ENCODE assay signal across 15 cellular contexts in genomic region chr15:80669599-80670273, GRCh38. TPM values are rescaled to one million over a fixed set of nuclear protein-coding genes. Genes with fewer than 3 reads are reported as not detected.
DNase-seq lines count a peak whose midpoint lies in the region; ATAC-seq and TF ChIP-seq lines count a peak whose summit lies in the region.
"Had no signal": no experiment of that assay in that cellular context is flagged by ENCODE, and none has a peak within 500 bp of the region (broad histone marks: within the 10 kb centered on the region; RNA-seq: fewer than 3 reads in every experiment).

No MANE protein-coding gene starts in this region.

- no peak for TF ChIP-seq CTCF in AG04450 (IDR thresholded peaks at IDR 0.05; ENCODE audit: low read depth, low read length)
- no peak for TF ChIP-seq CTCF in esophagus squamous epithelium (IDR thresholded peaks at IDR 0.05)

- TF ChIP-seq POLR2A in esophagus squamous epithelium (IDR thresholded peaks at IDR 0.05), result no peak

- intact Hi-C loops in esophagus squamous epithelium (cut with DNase I), result no loop called here

- H3K27me3 ChIP-seq in AG04450 (ENCODE audit: control insufficient read depth, insufficient read depth, low read length) (no peaks in the 10 kb centered on the region), esophagus squamous epithelium (no peaks in the 10 kb centered on the region)
- H3K27me3 ChIP-seq: neutrophil had no signal

- ATAC-seq in GM19395 (IDR thresholded peaks at IDR 0.05; ENCODE audit: unreplicated experiment), result peak; percentile 54
- ATAC-seq: activated T-cell treated with anti-CD3 and anti-CD28 coated beads, Interleukin-2, amount 50 U/mL, for 4 hours; Right ventricle myocardium inferior; stimulated activated naive CD8-positive, alpha-beta T cell treated with anti-CD3 and anti-CD28 coated beads, Interleukin-15, amount 100 ng/mL, for 72 hours had no signal

- H3K4me3 ChIP-seq in AG04450 (ENCODE audit: low read depth, low read length) (no peak overlapping the region), esophagus squamous epithelium (no peak overlapping the region)

- H3K9me3 ChIP-seq in AG04450 (ENCODE audit: control insufficient read depth, insufficient read depth, low read length) (peaks cover 6% of the 10 kb centered on the region), esophagus squamous epithelium (no peaks in the 10 kb centered on the region)
- H3K9me3 ChIP-seq: neutrophil had no signal

- H3K36me3 ChIP-seq in esophagus squamous epithelium, result no peaks in the 10 kb centered on the region
- H3K36me3 ChIP-seq: neutrophil had no signal

- no peak overlapping the region for H3K27ac ChIP-seq in AG04450 (ENCODE audit: low read depth, low read length)
- H3K27ac ChIP-seq in esophagus squamous epithelium, result peak overlapping the region in 3 of 4 donors; percentile 44 to 56 (median 54)
- H3K27ac ChIP-seq: neutrophil had no signal

- H3K4me1 ChIP-seq in esophagus squamous epithelium, result peaks cover 0 to 33% (median 9%) of the 10 kb centered on the region in 3 donors

- CTCF ChIA-PET in AG04450 (lab: Charles Lee), result interaction anchor here (0.7 to 1.6 kb wide), 4 partner anchors 9 to 213 kb away, joined by 3 to 5 read pairs (median 4); partner anchors contain the start of gene CEMIP

- POLR2A ChIA-PET in AG04450 (lab: Yijun Ruan, JAX), result interaction anchor here (1.0 kb wide), 1 partner anchor 110 kb away, joined by 3 read pairs; the partner anchor contains the start of gene CEMIP

- 55 to 62% methylated on average over 2 of the region's 2 CpGs for WGBS in esophagus squamous epithelium, 2 donors

- peak; percentile 27 for DNase-seq in AG04450 (ENCODE audit: low read depth, low spot score)
- DNase-seq in M059J (ENCODE audit: low read depth), result peak; percentile 34
- no peak for DNase-seq in esophagus squamous epithelium (lab: John Stamatoyannopoulos, UW)
- no peak for DNase-seq in NCI-H345 treated with DMSO at 0.1 percent for 48 hours (lab: John Stamatoyannopoulos, UW; ENCODE audit: unreplicated experiment)
- no peak for DNase-seq in GM19240 (ENCODE audit: insufficient read length, low spot score)
- no peak for DNase-seq in SHP77 (lab: John Stamatoyannopoulos, UW)
- no peak for DNase-seq in GF-D8 (lab: John Stamatoyannopoulos, UW)
- DNase-seq: activated CD4-positive, alpha-beta T cell treated with anti-CD3 and anti-CD28 coated beads for 48 hours; activated T-cell treated with anti-CD3 and anti-CD28 coated beads, Interleukin-2, amount 50 U/mL, for 4 hours; NCI-H146; NCI-H524 treated with DMSO at 0.1 percent for 48 hours; stimulated activated naive CD8-positive, alpha-beta T cell treated with anti-CD3 and anti-CD28 coated beads, Interleukin-15, amount 100 ng/mL, for 72 hours had no signal

RNA-seq across cellular contexts. Expression of gene ABHD17C, which starts 25.4 kb away (rescaled TPM):
- 29.0 and 30.8 TPM in 2 replicates for polyA plus RNA-seq in AG04450 (2011; rRNA removed)
- 36.5 and 38.1 TPM in 2 replicates for polyA minus RNA-seq in AG04450 (2011; rRNA and poly(A)+ RNA removed)
- total RNA-seq in M059J (2014; rRNA removed; shearing (Covaris generic)), result 3.2 and 7.2 TPM in 2 replicates
- total RNA-seq in esophagus squamous epithelium, result 10 to 100 TPM; 18.7 to 37.1 (median 27.1) TPM

Comparison
In these comparisons a context has a peak if more than half of its experiments do, and no peak if none do; other contexts are left out.
1. DNase-seq: peak in AG04450 (single experiment) and M059J (single experiment); none in esophagus squamous epithelium (single experiment), NCI-H345 treated with DMSO at 0.1 percent for 48 hours (single experiment), GM19240 (single experiment), SHP77 (0 of 2) and GF-D8 (single experiment).